24 cellular contexts compared by ENCODE assay signal in the genomic region with DNA sequence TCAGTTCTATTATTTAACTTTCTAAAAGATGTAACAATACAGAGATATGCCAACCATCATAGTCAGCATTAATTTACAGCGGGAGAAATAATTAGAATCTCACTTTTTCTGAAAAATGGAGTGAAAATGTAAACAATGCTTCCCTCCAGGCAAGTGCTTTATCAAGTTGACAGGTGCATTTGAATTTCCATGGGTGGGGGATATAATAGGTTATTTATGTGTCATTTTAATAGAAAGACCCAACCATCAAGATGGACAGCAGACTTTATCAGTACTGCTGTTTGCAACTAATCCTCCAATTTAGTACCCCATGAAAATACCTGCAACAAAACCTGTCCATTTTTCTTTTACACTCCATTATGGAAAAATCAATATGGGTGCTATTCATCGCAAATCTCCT.
"Had no signal": no experiment of that assay in that cellular context is flagged by ENCODE, and none has a peak within 500 bp of the region (broad histone marks: within the 10 kb centered on the region; RNA-seq: fewer than 3 reads in every experiment).

No MANE protein-coding gene starts in this region.

- H3K27me3 ChIP-seq: neural progenitor cell, neutrophil, ovary, right atrium auricular region, stomach, testis, thyroid gland, transverse colon, upper lobe of left lung, vagina had no signal

- H3K27ac Mint-ChIP-seq: memory B cell; naive thymus-derived CD8-positive, alpha-beta T cell; nephron; neural progenitor cell; progenitor cell of endocrine pancreas; stimulated activated naive B cell treated with anti-CD40 and anti-IgM and Interleukin-4, amounts not matched to agents 10 μg/mL and 1 μg/mL and 100 μg/mL, for 72 hours had no signal

- H3K9me3 ChIP-seq: neutrophil, ovary, testis, thyroid gland, transverse colon, vagina had no signal

- H3K4me3 Mint-ChIP-seq: memory B cell; naive thymus-derived CD8-positive, alpha-beta T cell; nephron; neural progenitor cell; stimulated activated naive B cell treated with anti-CD40 and anti-IgM and Interleukin-4, amounts not matched to agents 10 μg/mL and 1 μg/mL and 100 μg/mL, for 72 hours had no signal

- DNase-seq: hypothalamus; islet precursor cell; left ventricle myocardium inferior; naive thymus-derived CD8-positive, alpha-beta T cell; ovary; stimulated activated CD4-positive, alpha-beta T cell treated with anti-CD3 and anti-CD28 coated beads, Interleukin-12 subunit alpha, Interleukin-12 subunit beta, amount 100 ng/mL, for 4 hours; stimulated activated CD4-positive, alpha-beta T cell treated with anti-CD3 and anti-CD28 coated beads, Interleukin-15, amount 100 ng/mL, for 24 hours; stimulated activated CD4-positive, alpha-beta T cell treated with anti-CD3 and anti-CD28 coated beads, Interleukin-2, amount 100 ng/mL, for 24 hours; stimulated activated CD4-positive, alpha-beta T cell treated with anti-CD3 and anti-CD28 coated beads, Interleukin-4, amount 100 ng/mL, for 1 hour; stimulated activated naive B cell treated with anti-CD40 and anti-IgM and Interleukin-4, amounts not matched to agents 10 μg/mL and 1 μg/mL and 100 μg/mL, for 72 hours; stimulated activated naive CD8-positive, alpha-beta T cell treated with anti-CD3 and anti-CD28 coated beads, Interleukin-15, Interleukin-2, amounts not matched to agents 100 U/mL and 50 U/mL, for 24 hours; stomach; testis; thyroid gland; transverse colon; upper lobe of left lung had no signal

- H3K27me3 Mint-ChIP-seq: memory B cell; naive thymus-derived CD8-positive, alpha-beta T cell; progenitor cell of endocrine pancreas; stimulated activated naive B cell treated with anti-CD40 and anti-IgM and Interleukin-4, amounts not matched to agents 10 μg/mL and 1 μg/mL and 100 μg/mL, for 72 hours had no signal

- H3K27ac ChIP-seq: left ventricle myocardium inferior, neural progenitor cell, neutrophil, ovary, right atrium auricular region, skin epidermis, stomach, testis, thyroid gland, transverse colon, upper lobe of left lung, vagina had no signal

- H3K4me1 ChIP-seq: left ventricle myocardium inferior, neural progenitor cell, right atrium auricular region, stomach, testis, thyroid gland, transverse colon, upper lobe of left lung, vagina had no signal

- H3K4me3 ChIP-seq: left ventricle myocardium inferior, neural progenitor cell, ovary, right atrium auricular region, skin epidermis, stomach, testis, thyroid gland, transverse colon, upper lobe of left lung, vagina had no signal

- H3K36me3 Mint-ChIP-seq: memory B cell; naive thymus-derived CD8-positive, alpha-beta T cell; neural progenitor cell; stimulated activated naive B cell treated with anti-CD40 and anti-IgM and Interleukin-4, amounts not matched to agents 10 μg/mL and 1 μg/mL and 100 μg/mL, for 72 hours had no signal

- H3K36me3 ChIP-seq: left ventricle myocardium inferior, neutrophil, ovary, right atrium auricular region, stomach, thyroid gland, transverse colon, upper lobe of left lung, vagina had no signal

- H3K4me1 Mint-ChIP-seq: memory B cell; naive thymus-derived CD8-positive, alpha-beta T cell; nephron; neural progenitor cell; stimulated activated naive B cell treated with anti-CD40 and anti-IgM and Interleukin-4, amounts not matched to agents 10 μg/mL and 1 μg/mL and 100 μg/mL, for 72 hours had no signal
